Comparison of ENCODE assay signal across 24 cellular contexts in genomic region chr5:53568868-53569267, GRCh38. TPM values are rescaled to one million over a fixed set of nuclear protein-coding genes. Genes with fewer than 3 reads are reported as not detected.
A peak's percentile ranks its signal among the peaks of the same experiment; 100 is the strongest.
DNase-seq lines count a peak whose midpoint lies in the region; ATAC-seq and TF ChIP-seq lines count a peak whose summit lies in the region.
"Had no signal": no experiment of that assay in that cellular context is flagged by ENCODE, and none has a peak within 500 bp of the region (broad histone marks: within the 10 kb centered on the region; RNA-seq: fewer than 3 reads in every experiment).

No MANE protein-coding gene starts in this region.

- no TSS peak for BruUV-seq in IMR-90 (replicated peaks; lab: Mats Ljungman, UMichigan)

- H3K4me1 ChIP-seq in IMR-90 (ENCODE audit: control insufficient read depth, insufficient read depth, low read length) (no peaks in the 10 kb centered on the region), adipocyte (ENCODE audit: control insufficient read depth, insufficient read depth, low read length) (peaks cover 10% of the 10 kb centered on the region)
- H3K4me1 ChIP-seq: BLaER1, SJSA1 had no signal

- no peak overlapping the region for H3K4me2 ChIP-seq in IMR-90 (ENCODE audit: low read depth, low read length)
- H3K4me2 ChIP-seq: BLaER1 had no signal

- no peaks in the 10 kb centered on the region for H3K36me3 Mint-ChIP-seq in activated T-helper 17 cell treated with anti-CD3 and anti-CD28 coated beads, Interleukin-2, amount 50 U/mL, for 72 hours (ENCODE audit: low read depth)

- H3K9ac ChIP-seq in IMR-90 (ENCODE audit: low read depth, low read length) = no peak overlapping the region
- no peak overlapping the region for H3K9ac ChIP-seq in adipocyte (ENCODE audit: low read length)
- H3K9ac ChIP-seq: BLaER1 had no signal

- H3K27ac ChIP-seq in IMR-90 (ENCODE audit: insufficient read depth, low read length) = no peak overlapping the region
- H3K27ac ChIP-seq: BLaER1, neutrophil, SJSA1, stomach, tibial nerve had no signal

- H2BK20ac ChIP-seq in IMR-90 (ENCODE audit: low read depth, low read length) = no peak overlapping the region

- no peak for ATAC-seq in IMR-90 (ENCODE audit: low read depth)
- ATAC-seq in activated T-helper 17 cell treated with anti-CD3 and anti-CD28 coated beads, Interleukin-2, amount 50 U/mL, for 72 hours (replicated peaks) = no peak
- ATAC-seq: psoas muscle had no signal

- no peak overlapping the region for H3K14ac ChIP-seq in IMR-90 (replicated peaks; ENCODE audit: low read depth, low read length)

- DNase-seq in IMR-90 (peak; percentile 23), adipocyte (ENCODE audit: low read depth) (peak; percentile 63), fibroblast of the conjunctiva (ENCODE audit: low read depth) (peak; percentile 6), A172 (ENCODE audit: low spot score) (no peak), NOMO-1 treated with dmso at 0.1 percent for 144 hours (lab: John Stamatoyannopoulos, UW; ENCODE audit: unreplicated experiment) (no peak)
- DNase-seq in activated CD4-positive, alpha-beta T cell treated with anti-CD3 and anti-CD28 coated beads for 48 hours = no peak
- DNase-seq: activated CD4-positive, alpha-beta T cell treated with anti-CD3 and anti-CD28 coated beads for 4 hours; activated T-cell treated with anti-CD3 and anti-CD28 coated beads, Interleukin-2, amount 50 U/mL, for 24 hours; Caco-2; DMS79 treated with DMSO at 0.1 percent for 48 hours; effector CD8-positive, alpha-beta T cell; head of caudate nucleus; NCI-H1436; NCI-H2107; NCI-H510A; NK-92 treated with Interleukin-12 subunit alpha and Interleukin-12 subunit beta, amount 100 ng/mL, for 24 hours; psoas muscle; stomach; T-helper 2 cell had no signal

- no peak for TF ChIP-seq CTCF in IMR-90 (conservative IDR thresholded peaks at IDR 0.05; ENCODE audit: low read depth, low read length)

- H3K27me3 ChIP-seq in IMR-90 (ENCODE audit: control insufficient read depth, insufficient read depth, low read length) = no peaks in the 10 kb centered on the region
- no peaks in the 10 kb centered on the region for H3K27me3 ChIP-seq in adipocyte (replicated peaks; ENCODE audit: control insufficient read depth, insufficient read depth, low read length)
- H3K27me3 ChIP-seq: BLaER1, neutrophil, SJSA1, stomach, tibial nerve had no signal

- H3K9me1 ChIP-seq in IMR-90 (ENCODE audit: insufficient read depth, low read length) = no peaks in the 10 kb centered on the region

- H2BK5ac ChIP-seq in IMR-90 (ENCODE audit: low read depth, low read length, poor library complexity, severe bottlenecking) = no peak overlapping the region

- H4K91ac ChIP-seq in IMR-90 (ENCODE audit: insufficient read depth, low read depth, low read length) = no peak overlapping the region

- H3K36me3 ChIP-seq in IMR-90 (ENCODE audit: control insufficient read depth, insufficient read depth, low read length) (no peaks in the 10 kb centered on the region), adipocyte (ENCODE audit: control insufficient read depth, insufficient read depth, low read length, severe bottlenecking) (no peaks in the 10 kb centered on the region)
- H3K36me3 ChIP-seq: BLaER1, neutrophil, SJSA1, stomach, tibial nerve had no signal

- H2AK5ac ChIP-seq in IMR-90 (ENCODE audit: low read depth, low read length) = no peak overlapping the region

- H3K56ac ChIP-seq in IMR-90 (ENCODE audit: extremely low read depth, insufficient read depth, low read length) = no peak overlapping the region

- H3K79me1 ChIP-seq in IMR-90 (ENCODE audit: low read depth in 1 of 2, low read length in 2 of 2) = peaks cover 11 to 44% of the 10 kb centered on the region in 2 experiments; a peak in 3 of 4 replicates

- no peaks in the 10 kb centered on the region for H3K27me3 Mint-ChIP-seq in activated T-helper 17 cell treated with anti-CD3 and anti-CD28 coated beads, Interleukin-2, amount 50 U/mL, for 72 hours
- H3K27me3 Mint-ChIP-seq: activated T-cell treated with anti-CD3 and anti-CD28 coated beads, Interleukin-2, amount 50 U/mL, for 24 hours had no signal

- POLR2A ChIA-PET in IMR-90 (lab: Charles Lee; ENCODE audit: unreplicated experiment) = no interaction called here

- no peak overlapping the region for H3K4me3 ChIP-seq in IMR-90 (ENCODE audit: insufficient read depth, low read depth, low read length)
- H3K4me3 ChIP-seq in adipocyte (ENCODE audit: low read length) = no peak overlapping the region
- H3K4me3 ChIP-seq: BLaER1, psoas muscle, SJSA1, stomach, tibial nerve had no signal

- no peak overlapping the region for H3K27ac Mint-ChIP-seq in activated T-helper 17 cell treated with anti-CD3 and anti-CD28 coated beads, Interleukin-2, amount 50 U/mL, for 72 hours
- H3K27ac Mint-ChIP-seq: activated T-cell treated with anti-CD3 and anti-CD28 coated beads, Interleukin-2, amount 50 U/mL, for 24 hours had no signal

- dilution Hi-C loops in IMR-90 (cut with HindIII; ENCODE audit: low sequenced_read_pairs, unreplicated experiment) = no loop called here

- no peak for TF ChIP-seq RAD21 in IMR-90 (IDR thresholded peaks at IDR 0.05; ENCODE audit: low read length)

- peaks cover 32% of the 10 kb centered on the region for H4K20me1 ChIP-seq in IMR-90 (ENCODE audit: insufficient read depth, low read length)

- no peak overlapping the region for H3K23ac ChIP-seq in IMR-90 (ENCODE audit: low read depth, low read length)

- H3K4me1 Mint-ChIP-seq in activated T-helper 17 cell treated with anti-CD3 and anti-CD28 coated beads, Interleukin-2, amount 50 U/mL, for 72 hours = peaks cover 6% of the 10 kb centered on the region

- TF ChIP-seq POLR2A in IMR-90 (IDR thresholded peaks at IDR 0.05; ENCODE audit: low read depth, low read length) = no peak

- in situ Hi-C loops in IMR-90 (cut with MboI; ENCODE audit: low sequenced_read_pairs) = no loop called here

- H3K4me3 Mint-ChIP-seq in activated T-helper 17 cell treated with anti-CD3 and anti-CD28 coated beads, Interleukin-2, amount 50 U/mL, for 72 hours = no peak overlapping the region
- H3K4me3 Mint-ChIP-seq: activated T-cell treated with anti-CD3 and anti-CD28 coated beads, Interleukin-2, amount 50 U/mL, for 24 hours had no signal

- H3K18ac ChIP-seq in IMR-90 (ENCODE audit: low read depth, low read length) = no peak overlapping the region

- no peak overlapping the region for H4K8ac ChIP-seq in IMR-90 (ENCODE audit: low read depth in 2 of 2, low read length in 2 of 2)

- H3K9me3 Mint-ChIP-seq in activated T-helper 17 cell treated with anti-CD3 and anti-CD28 coated beads, Interleukin-2, amount 50 U/mL, for 72 hours = no peaks in the 10 kb centered on the region

- CTCF ChIA-PET in IMR-90 (lab: Yijun Ruan, JAX) = no interaction called here

- no peak overlapping the region for H2AK9ac ChIP-seq in IMR-90 (replicated peaks; ENCODE audit: low read depth, low read length, poor library complexity)

- intact Hi-C loops in IMR-90 (cut with micrococcal nuclease) = loop anchor here (10.0 kb wide), 1 partner anchor 646 kb away; no protein-coding TSS in a partner anchor

- H4K5ac ChIP-seq in IMR-90 (ENCODE audit: low read depth, low read length) = no peak overlapping the region

- H3K4ac ChIP-seq in IMR-90 (ENCODE audit: low read depth, low read length) = no peak overlapping the region

- no peak overlapping the region for H2BK120ac ChIP-seq in IMR-90 (ENCODE audit: low read depth, low read length)

- no peaks in the 10 kb centered on the region for H3K9me3 ChIP-seq in IMR-90 (ENCODE audit: control insufficient read depth, insufficient read depth, low read length)
- H3K9me3 ChIP-seq in adipocyte (ENCODE audit: control insufficient read depth, low read length) = no peaks in the 10 kb centered on the region
- H3K9me3 ChIP-seq: BLaER1, Caco-2, neutrophil, psoas muscle, SJSA1, stomach, tibial nerve had no signal

- H2BK15ac ChIP-seq in IMR-90 (ENCODE audit: low read depth, low read length) = no peak overlapping the region

- H2AFZ ChIP-seq in IMR-90 (replicated peaks; ENCODE audit: low read length, poor library complexity) = no peak overlapping the region

TF ChIP-seq in IMR-90, 13 proteins besides CTCF, POLR2A, EP300 and RAD21 (continues in another document):
- TF ChIP-seq MAZ (IDR thresholded peaks at IDR 0.05; ENCODE audit: borderline replicate concordance, low read depth, low read length) (no peak), MXI1 (IDR thresholded peaks at IDR 0.05; ENCODE audit: borderline replicate concordance, low read depth, low read length) (no peak), RFX5 (IDR thresholded peaks at IDR 0.05; ENCODE audit: low read depth, low read length) (no peak), MAFK (IDR thresholded peaks at IDR 0.05; ENCODE audit: low read depth, low read length) (no peak), BHLHE40 (IDR thresholded peaks at IDR 0.05; ENCODE audit: low read depth, low read length) (no peak), CHD1 (IDR thresholded peaks at IDR 0.05; ENCODE audit: low read depth, low read length) (no peak), CEBPB (IDR thresholded peaks at IDR 0.05; ENCODE audit: low read depth, low read length) (no peak), FOS (IDR thresholded peaks at IDR 0.05; ENCODE audit: low read depth, low read length) (no peak), ELK1 (IDR thresholded peaks at IDR 0.05; ENCODE audit: borderline replicate concordance, low read depth, low read length) (no peak), RCOR1 (IDR thresholded peaks at IDR 0.05; ENCODE audit: insufficient replicate concordance, low read length) (no peak)
- TF ChIP-seq, protein P1, sequence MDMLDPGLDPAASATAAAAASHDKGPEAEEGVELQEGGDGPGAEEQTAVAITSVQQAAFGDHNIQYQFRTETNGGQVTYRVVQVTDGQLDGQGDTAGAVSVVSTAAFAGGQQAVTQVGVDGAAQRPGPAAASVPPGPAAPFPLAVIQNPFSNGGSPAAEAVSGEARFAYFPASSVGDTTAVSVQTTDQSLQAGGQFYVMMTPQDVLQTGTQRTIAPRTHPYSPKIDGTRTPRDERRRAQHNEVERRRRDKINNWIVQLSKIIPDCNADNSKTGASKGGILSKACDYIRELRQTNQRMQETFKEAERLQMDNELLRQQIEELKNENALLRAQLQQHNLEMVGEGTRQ (IDR thresholded peaks at IDR 0.05; ENCODE audit: low read depth, low read length) = no peak

RNA-seq across cellular contexts. Expression of gene NDUFS4, which starts 8.4 kb away (rescaled TPM):
- 34.2 and 60.0 TPM in 2 replicates for total RNA-seq in IMR-90 (2012; rRNA removed)
- 67.5 and 70.1 TPM in 2 replicates for polyA plus RNA-seq in IMR-90 (2012; rRNA removed)
- polyA plus RNA-seq in IMR-90 (2012; cell fraction: cytosol; rRNA removed) = 37.0 and 54.3 TPM in 2 replicates
- 9.7 and 50.4 TPM in 2 replicates for polyA plus RNA-seq in IMR-90 (2012; cell fraction: nucleus; rRNA removed; ENCODE audit: low replicate concordance)
- total RNA-seq in A172 (2014; rRNA removed; shearing (Covaris generic)) = 245 and 273 TPM in 2 replicates
- total RNA-seq in activated T-helper 17 cell treated with anti-CD3 and anti-CD28 coated beads, Interleukin-2, amount 50 U/mL, for 72 hours = 10 to 100 TPM; 46.2 to 50.8 TPM

Comparison
In these comparisons a context has a peak if more than half of its experiments do, and no peak if none do; other contexts are left out.
1. DNase-seq: peak in IMR-90 (single experiment), adipocyte (single experiment) and fibroblast of the conjunctiva (single experiment); none in A172 (single experiment), activated CD4-positive, alpha-beta T cell treated with anti-CD3 and anti-CD28 coated beads for 48 hours (single experiment) and NOMO-1 treated with dmso at 0.1 percent for 144 hours (single experiment).